15 cellular contexts compared by ENCODE assay signal in genomic region chr2:16404551-16405300, GRCh38.
DNase-seq lines count a peak whose midpoint lies in the region; ATAC-seq and TF ChIP-seq lines count a peak whose summit lies in the region.
"Had no signal": no experiment of that assay in that cellular context is flagged by ENCODE, and none has a peak within 500 bp of the region (broad histone marks: within the 10 kb centered on the region; RNA-seq: fewer than 3 reads in every experiment).

No MANE protein-coding gene starts in this region.

- H3K79me2 ChIP-seq in neural progenitor cell (ENCODE audit: low read depth) (no peaks in the 10 kb centered on the region), trophoblast cell (ENCODE audit: control insufficient read depth, insufficient read depth, low read length, poor library complexity) (no peaks in the 10 kb centered on the region)

- no peak overlapping the region for H2BK12ac ChIP-seq in trophoblast cell (ENCODE audit: low read length)

- no peak overlapping the region for H3K23ac ChIP-seq in trophoblast cell (ENCODE audit: low read length)

- H3K4me2 ChIP-seq in neural progenitor cell (no peak overlapping the region), trophoblast cell (ENCODE audit: low read length) (no peak overlapping the region)

- no peaks in the 10 kb centered on the region for H3K36me3 ChIP-seq in cardiac muscle cell
- H3K36me3 ChIP-seq in left ventricle myocardium inferior, result no peaks in the 10 kb centered on the region
- H3K36me3 ChIP-seq in neural progenitor cell, result no peaks in the 10 kb centered on the region
- no peaks in the 10 kb centered on the region for H3K36me3 ChIP-seq in trophoblast cell (ENCODE audit: control insufficient read depth in 1 of 2, insufficient read depth in 2 of 2, low read length in 2 of 2)

- no peak overlapping the region for H3K14ac ChIP-seq in trophoblast cell (ENCODE audit: low read length)

- no peak overlapping the region for H4K8ac ChIP-seq in trophoblast cell (ENCODE audit: low read depth, low read length)

- H3K4me1 ChIP-seq in cardiac muscle cell (ENCODE audit: low read depth) (peaks cover 49% of the 10 kb centered on the region), left ventricle myocardium inferior (peaks cover 33% of the 10 kb centered on the region), neural progenitor cell (peaks cover 31% of the 10 kb centered on the region), trophoblast cell (ENCODE audit: control insufficient read depth in 1 of 2, insufficient read depth in 2 of 2, low read length in 2 of 2) (peaks cover 8 to 11% of the 10 kb centered on the region in 2 experiments)

- H3K27ac ChIP-seq in cardiac muscle cell (peak overlapping the region; percentile 94), left ventricle myocardium inferior (replicated peaks) (no peak overlapping the region), neural progenitor cell (no peak overlapping the region), trophoblast cell (ENCODE audit: low read depth, low read length) (no peak overlapping the region)

- H3F3A ChIP-seq in neural progenitor cell (ENCODE audit: low read depth), result peaks cover 24% of the 10 kb centered on the region

- ATAC-seq in HG03139 (IDR thresholded peaks at IDR 0.05; ENCODE audit: unreplicated experiment), result no peak
- ATAC-seq: K562 had no signal

- no peak overlapping the region for H2BK120ac ChIP-seq in trophoblast cell (ENCODE audit: insufficient read depth, low read length, poor library complexity)

- H3K4ac ChIP-seq in trophoblast cell (ENCODE audit: low read depth, low read length), result no peak overlapping the region

- no peak overlapping the region for H4K91ac ChIP-seq in trophoblast cell (ENCODE audit: low read depth, low read length)

- intact Hi-C loops in left ventricle myocardium inferior (cut with micrococcal nuclease), result no loop called here
- intact Hi-C loops in activated T-helper 2 cell treated with anti-CD3 and anti-CD28 coated beads, Interferon-gamma antibody, Interleukin-2, Interleukin-4, amounts not matched to agents 10 μg/mL and 5 μg/mL and 100 μg/mL, durations not matched to agents 14 hours and 24 hours and 36 hours (cut with micrococcal nuclease), result no loop called here

- H3K27me3 ChIP-seq in cardiac muscle cell, result no peaks in the 10 kb centered on the region
- no peaks in the 10 kb centered on the region for H3K27me3 ChIP-seq in left ventricle myocardium inferior (ENCODE audit: low read depth)
- H3K27me3 ChIP-seq in neural progenitor cell, result no peaks in the 10 kb centered on the region
- H3K27me3 ChIP-seq in trophoblast cell (ENCODE audit: insufficient read depth, low read length), result no peaks in the 10 kb centered on the region

- no peaks in the 10 kb centered on the region for H3K79me1 ChIP-seq in trophoblast cell (ENCODE audit: low read length)

- TF ChIP-seq CTCF in cardiac muscle cell (IDR thresholded peaks at IDR 0.05; ENCODE audit: low read depth, low read length) (no peak), left ventricle myocardium inferior (IDR thresholded peaks at IDR 0.05; ENCODE audit: borderline replicate concordance) (no peak), neural progenitor cell (IDR thresholded peaks at IDR 0.05) (no peak)

- no peak overlapping the region for H4K12ac ChIP-seq in trophoblast cell (ENCODE audit: low read depth, low read length)

- H3K9me3 ChIP-seq in cardiac muscle cell (ENCODE audit: low read depth) (no peaks in the 10 kb centered on the region), left ventricle myocardium inferior (replicated peaks) (no peaks in the 10 kb centered on the region), neural progenitor cell (ENCODE audit: low read depth) (no peaks in the 10 kb centered on the region), trophoblast cell (ENCODE audit: insufficient read depth, low read depth, low read length) (no peaks in the 10 kb centered on the region)

- H3K36me3 Mint-ChIP-seq in neural progenitor cell, result peaks cover under 1% of the 10 kb centered on the region
- no peaks in the 10 kb centered on the region for H3K36me3 Mint-ChIP-seq in activated T-helper 2 cell treated with anti-CD3 and anti-CD28 coated beads, Interferon-gamma antibody, Interleukin-2, Interleukin-4, amounts not matched to agents 10 μg/mL and 5 μg/mL and 100 μg/mL, durations not matched to agents 14 hours and 24 hours and 36 hours (ENCODE audit: low read depth)

- H2AK5ac ChIP-seq in trophoblast cell (ENCODE audit: low read length), result no peak overlapping the region

- H2AFZ ChIP-seq in neural progenitor cell (replicated peaks), result no peak overlapping the region
- H2AFZ ChIP-seq in trophoblast cell (ENCODE audit: insufficient read depth, low read length, poor library complexity), result no peak overlapping the region

- H3K27me3 Mint-ChIP-seq in neural progenitor cell (ENCODE audit: insufficient read depth, low read depth), result peaks cover 7% of the 10 kb centered on the region
- no peaks in the 10 kb centered on the region for H3K27me3 Mint-ChIP-seq in activated T-helper 2 cell treated with anti-CD3 and anti-CD28 coated beads, Interferon-gamma antibody, Interleukin-2, Interleukin-4, amounts not matched to agents 10 μg/mL and 5 μg/mL and 100 μg/mL, durations not matched to agents 14 hours and 24 hours and 36 hours (ENCODE audit: low read depth)
- H3K27me3 Mint-ChIP-seq: CD4-positive, alpha-beta T cell had no signal

- no peak for DNase-seq in cardiac muscle cell (ENCODE audit: low read depth in 1 of 2, low spot score in 1 of 2)
- no peak for DNase-seq in left ventricle myocardium inferior
- peak; percentile 99 to 100 for DNase-seq in NCI-H526 (lab: John Stamatoyannopoulos, UW)
- no peak for DNase-seq in neural progenitor cell (ENCODE audit: low spot score)
- DNase-seq in activated T-helper 2 cell treated with anti-CD3 and anti-CD28 coated beads, Interferon-gamma antibody, Interleukin-2, Interleukin-4, amounts not matched to agents 10 μg/mL and 5 μg/mL and 100 μg/mL, durations not matched to agents 14 hours and 24 hours and 36 hours (ENCODE audit: low spot score), result no peak
- no peak for DNase-seq in trophoblast cell
- DNase-seq: ACHN; C1 segment of cervical spinal cord; CD4-positive, alpha-beta T cell; DMS79; EL; GOT3; H9 had no signal

- peaks cover 56% of the 10 kb centered on the region for H3K4me1 Mint-ChIP-seq in neural progenitor cell
- no peaks in the 10 kb centered on the region for H3K4me1 Mint-ChIP-seq in activated T-helper 2 cell treated with anti-CD3 and anti-CD28 coated beads, Interferon-gamma antibody, Interleukin-2, Interleukin-4, amounts not matched to agents 10 μg/mL and 5 μg/mL and 100 μg/mL, durations not matched to agents 14 hours and 24 hours and 36 hours (ENCODE audit: low read depth)

- H3K18ac ChIP-seq in trophoblast cell (ENCODE audit: low read length), result no peak overlapping the region

- H3K27ac Mint-ChIP-seq in neural progenitor cell, result peak overlapping the region; percentile 86
- H3K27ac Mint-ChIP-seq in activated T-helper 2 cell treated with anti-CD3 and anti-CD28 coated beads, Interferon-gamma antibody, Interleukin-2, Interleukin-4, amounts not matched to agents 10 μg/mL and 5 μg/mL and 100 μg/mL, durations not matched to agents 14 hours and 24 hours and 36 hours, result no peak overlapping the region
- H3K27ac Mint-ChIP-seq: CD4-positive, alpha-beta T cell; H9 had no signal

- peaks cover 3% of the 10 kb centered on the region for H3K9me3 Mint-ChIP-seq in neural progenitor cell
- H3K9me3 Mint-ChIP-seq in activated T-helper 2 cell treated with anti-CD3 and anti-CD28 coated beads, Interferon-gamma antibody, Interleukin-2, Interleukin-4, amounts not matched to agents 10 μg/mL and 5 μg/mL and 100 μg/mL, durations not matched to agents 14 hours and 24 hours and 36 hours, result no peaks in the 10 kb centered on the region
- H3K9me3 Mint-ChIP-seq: CD4-positive, alpha-beta T cell; H9 had no signal

- H3K4me3 ChIP-seq in cardiac muscle cell (no peak overlapping the region), left ventricle myocardium inferior (no peak overlapping the region), neural progenitor cell (no peak overlapping the region), trophoblast cell (ENCODE audit: low read depth, low read length) (no peak overlapping the region)
- H3K4me3 ChIP-seq: K562 had no signal

- H3K9ac ChIP-seq in neural progenitor cell (no peak overlapping the region), trophoblast cell (ENCODE audit: low read length) (no peak overlapping the region)

- H2BK5ac ChIP-seq in trophoblast cell (ENCODE audit: low read depth, low read length, poor library complexity), result no peak overlapping the region

- no peak overlapping the region for H3K4me3 Mint-ChIP-seq in neural progenitor cell
- no peak overlapping the region for H3K4me3 Mint-ChIP-seq in activated T-helper 2 cell treated with anti-CD3 and anti-CD28 coated beads, Interferon-gamma antibody, Interleukin-2, Interleukin-4, amounts not matched to agents 10 μg/mL and 5 μg/mL and 100 μg/mL, durations not matched to agents 14 hours and 24 hours and 36 hours (ENCODE audit: low read depth)
- H3K4me3 Mint-ChIP-seq: CD4-positive, alpha-beta T cell; H9 had no signal

- H4K20me1 ChIP-seq in neural progenitor cell (ENCODE audit: low read depth), result no peaks in the 10 kb centered on the region

- no CpG with 5 or more reads among the region's 5 CpGs for WGBS in trophoblast cell (ENCODE audit: extremely low coverage, insufficient coverage, insufficient read length)

Comparison
In these comparisons a context has a peak if more than half of its experiments do, and no peak if none do; other contexts are left out.
1. DNase-seq: peak in NCI-H526 (2 of 2); none in cardiac muscle cell (0 of 2), left ventricle myocardium inferior (single experiment), neural progenitor cell (single experiment), activated T-helper 2 cell treated with anti-CD3 and anti-CD28 coated beads, Interferon-gamma antibody, Interleukin-2, Interleukin-4, amounts not matched to agents 10 μg/mL and 5 μg/mL and 100 μg/mL, durations not matched to agents 14 hours and 24 hours and 36 hours (single experiment) and trophoblast cell (0 of 2).